In the genomic region with DNA sequence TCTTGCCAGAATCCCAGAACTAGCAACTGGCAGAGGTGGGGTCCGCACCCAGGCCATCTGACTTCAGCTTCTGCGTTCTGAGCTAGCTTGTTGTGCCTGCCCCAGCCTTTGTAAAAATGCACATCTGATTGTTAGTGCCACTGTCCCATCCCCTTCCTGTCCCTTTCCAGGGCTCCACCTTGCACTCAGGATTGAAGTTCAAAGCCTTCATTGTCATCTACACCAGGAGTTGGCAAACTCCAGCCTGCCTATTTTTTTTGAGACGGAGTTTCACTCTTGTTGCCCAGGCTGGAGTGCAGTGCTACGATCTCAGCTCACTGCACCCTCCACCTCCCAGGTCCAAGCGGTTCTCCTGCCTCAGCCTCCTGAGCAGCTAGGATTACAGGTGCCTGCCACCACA, we compare ENCODE assay signal across 22 cellular contexts. TPM values are rescaled to one million over a fixed set of nuclear protein-coding genes. Genes with fewer than 3 reads are reported as not detected.
DNase-seq lines count a peak whose midpoint lies in the region; ATAC-seq and TF ChIP-seq lines count a peak whose summit lies in the region.
"Had no signal": no experiment of that assay in that cellular context is flagged by ENCODE, and none has a peak within 500 bp of the region (broad histone marks: within the 10 kb centered on the region; RNA-seq: fewer than 3 reads in every experiment).

No MANE protein-coding gene starts in this region.

- no peaks in the 10 kb centered on the region for H3K9me3 Mint-ChIP-seq in T-helper 2 cell treated with Interferon-gamma antibody and Interleukin-4, amounts not matched to agents 5 μg/mL and 100 μg/mL, for 36 hours
- H3K9me3 Mint-ChIP-seq in Caco-2 (ENCODE audit: unreplicated experiment) (no peaks in the 10 kb centered on the region), nephron (no peaks in the 10 kb centered on the region)
- H3K9me3 Mint-ChIP-seq in activated naive CD8-positive, alpha-beta T cell treated with anti-CD3 and anti-CD28 coated beads for 36 hours = no peaks in the 10 kb centered on the region
- H3K9me3 Mint-ChIP-seq: activated naive CD4-positive, alpha-beta T cell treated with anti-CD3 and anti-CD28 coated beads for 36 hours; activated T-cell treated with anti-CD3 and anti-CD28 coated beads, Interleukin-2, amount 50 U/mL, for 4 hours; stimulated activated naive CD8-positive, alpha-beta T cell treated with anti-CD3 and anti-CD28 coated beads, Interleukin-15, Interleukin-2, amounts not matched to agents 100 ng/mL and 50 ng/mL, for 24 hours had no signal

- H3K27ac Mint-ChIP-seq in T-helper 2 cell treated with Interferon-gamma antibody and Interleukin-4, amounts not matched to agents 5 μg/mL and 100 μg/mL, for 36 hours = no peak overlapping the region
- H3K27ac Mint-ChIP-seq in Caco-2 (ENCODE audit: unreplicated experiment) = no peak overlapping the region
- peak overlapping the region; percentile 25 for H3K27ac Mint-ChIP-seq in activated naive CD8-positive, alpha-beta T cell treated with anti-CD3 and anti-CD28 coated beads for 36 hours
- no peak overlapping the region for H3K27ac Mint-ChIP-seq in nephron
- H3K27ac Mint-ChIP-seq: activated CD4-positive, alpha-beta T cell treated with anti-CD3 and anti-CD28 coated beads for 36 hours; activated naive CD4-positive, alpha-beta T cell treated with anti-CD3 and anti-CD28 coated beads for 36 hours; stimulated activated naive CD8-positive, alpha-beta T cell treated with anti-CD3 and anti-CD28 coated beads, Interleukin-15, Interleukin-2, amounts not matched to agents 100 ng/mL and 50 ng/mL, for 24 hours had no signal

- TF ChIP-seq CTCF in Caco-2 (IDR thresholded peaks at IDR 0.05; ENCODE audit: insufficient read depth in 1 of 2, low read depth in 1 of 2, low read length in 1 of 2, severe bottlenecking in 1 of 2, unreplicated experiment in 1 of 2) (no peak), nephron (IDR thresholded peaks at IDR 0.05; ENCODE audit: unreplicated experiment in 3 of 3) (no peak)

- no TSS peak for BruUV-seq in Caco-2 (replicated peaks; lab: Mats Ljungman, UMichigan)

- H3K27me3 ChIP-seq in Caco-2 (replicated peaks; ENCODE audit: control insufficient read depth, insufficient read depth, low read length) = no peaks in the 10 kb centered on the region
- H3K27me3 ChIP-seq: ascending aorta, esophagus squamous epithelium, neutrophil, sigmoid colon had no signal

- H3K9me3 ChIP-seq in Caco-2 = no peaks in the 10 kb centered on the region
- H3K9me3 ChIP-seq: ascending aorta, esophagus squamous epithelium, neutrophil, prostate gland, sigmoid colon had no signal

- CTCF ChIA-PET in Caco-2 (lab: Charles Lee) = no interaction called here

- H3K36me3 ChIP-seq in Caco-2 (ENCODE audit: control insufficient read depth, insufficient read depth, low read length) = no peaks in the 10 kb centered on the region; the same call in 1 of the 2 replicates
- H3K36me3 ChIP-seq: prostate gland had no signal

- H3K4me3 ChIP-seq in Caco-2 (ENCODE audit: low read depth, low read length) = no peak overlapping the region
- H3K4me3 ChIP-seq: ascending aorta, esophagus squamous epithelium, lung, prostate gland, sigmoid colon had no signal

- intact Hi-C loops in Caco-2 (cut with micrococcal nuclease; ENCODE audit: unreplicated experiment) = no loop called here

- H3K4me3 Mint-ChIP-seq in T-helper 2 cell treated with Interferon-gamma antibody and Interleukin-4, amounts not matched to agents 5 μg/mL and 100 μg/mL, for 36 hours = peak overlapping the region; percentile 24
- H3K4me3 Mint-ChIP-seq in Caco-2 (ENCODE audit: unreplicated experiment) (peak overlapping the region; percentile 33), nephron (peak overlapping the region; percentile 72 to 81 (median 75))
- no peak overlapping the region for H3K4me3 Mint-ChIP-seq in activated naive CD8-positive, alpha-beta T cell treated with anti-CD3 and anti-CD28 coated beads for 36 hours
- H3K4me3 Mint-ChIP-seq: stimulated activated naive CD8-positive, alpha-beta T cell treated with anti-CD3 and anti-CD28 coated beads, Interleukin-15, Interleukin-2, amounts not matched to agents 100 ng/mL and 50 ng/mL, for 24 hours had no signal

- H3K4me1 ChIP-seq in Caco-2 = no peaks in the 10 kb centered on the region; the same call in 1 of the 2 replicates

- H3K27me3 Mint-ChIP-seq in T-helper 2 cell treated with Interferon-gamma antibody and Interleukin-4, amounts not matched to agents 5 μg/mL and 100 μg/mL, for 36 hours (ENCODE audit: low read depth) = no peaks in the 10 kb centered on the region
- H3K27me3 Mint-ChIP-seq in Caco-2 (ENCODE audit: insufficient read depth, unreplicated experiment) (no peaks in the 10 kb centered on the region), nephron (ENCODE audit: low read depth) (no peaks in the 10 kb centered on the region)
- H3K27me3 Mint-ChIP-seq in activated naive CD8-positive, alpha-beta T cell treated with anti-CD3 and anti-CD28 coated beads for 36 hours = no peaks in the 10 kb centered on the region
- H3K27me3 Mint-ChIP-seq: activated CD4-positive, alpha-beta T cell treated with anti-CD3 and anti-CD28 coated beads for 36 hours; stimulated activated naive CD8-positive, alpha-beta T cell treated with anti-CD3 and anti-CD28 coated beads, Interleukin-15, Interleukin-2, amounts not matched to agents 100 ng/mL and 50 ng/mL, for 24 hours had no signal

- peaks cover 14% of the 10 kb centered on the region for H3K36me3 Mint-ChIP-seq in T-helper 2 cell treated with Interferon-gamma antibody and Interleukin-4, amounts not matched to agents 5 μg/mL and 100 μg/mL, for 36 hours (ENCODE audit: low read depth)
- H3K36me3 Mint-ChIP-seq in Caco-2 (ENCODE audit: insufficient read depth, unreplicated experiment) (peaks cover 54% of the 10 kb centered on the region), nephron (ENCODE audit: low read depth) (peaks cover 23% of the 10 kb centered on the region)
- peaks cover 26% of the 10 kb centered on the region for H3K36me3 Mint-ChIP-seq in activated naive CD8-positive, alpha-beta T cell treated with anti-CD3 and anti-CD28 coated beads for 36 hours

- no peak for DNase-seq in T-helper 2 cell treated with Interferon-gamma antibody and Interleukin-4, amounts not matched to agents 5 μg/mL and 100 μg/mL, for 36 hours (ENCODE audit: low spot score)
- no peak for DNase-seq in T-helper 2 cell
- no peak for DNase-seq in Caco-2
- DNase-seq in activated naive CD8-positive, alpha-beta T cell treated with anti-CD3 and anti-CD28 coated beads for 36 hours = no peak
- no peak for DNase-seq in LoVo (ENCODE audit: low spot score)
- no peak for DNase-seq in KBM-7
- DNase-seq: activated CD4-positive, alpha-beta T cell treated with anti-CD3 and anti-CD28 coated beads for 36 hours; activated naive CD4-positive, alpha-beta T cell treated with anti-CD3 and anti-CD28 coated beads for 36 hours; activated T-cell treated with anti-CD3 and anti-CD28 coated beads, Interleukin-2, amount 50 U/mL, for 4 hours; caudate nucleus; esophagus squamous epithelium; foreskin melanocyte; GDM1; MV-4-11; sigmoid colon had no signal

- in situ Hi-C loops in KBM-7 (cut with MboI; ENCODE audit: low pct_unique_long_range_greater_than_20kb, low sequenced_read_pairs) = no loop called here

- no peak for ATAC-seq in GM18907 (IDR thresholded peaks at IDR 0.05; ENCODE audit: unreplicated experiment)
- ATAC-seq: activated CD4-positive, alpha-beta T cell treated with anti-CD3 and anti-CD28 coated beads for 36 hours; activated T-cell treated with anti-CD3 and anti-CD28 coated beads, Interleukin-2, amount 50 U/mL, for 4 hours had no signal

- POLR2A ChIA-PET in Caco-2 (lab: Charles Lee) = no interaction called here

- peaks cover 25% of the 10 kb centered on the region for H3K4me1 Mint-ChIP-seq in T-helper 2 cell treated with Interferon-gamma antibody and Interleukin-4, amounts not matched to agents 5 μg/mL and 100 μg/mL, for 36 hours (ENCODE audit: low read depth)
- H3K4me1 Mint-ChIP-seq in Caco-2 (ENCODE audit: low read depth, unreplicated experiment) (peaks cover 6% of the 10 kb centered on the region), nephron (peaks cover 22% of the 10 kb centered on the region)
- peaks cover 32% of the 10 kb centered on the region for H3K4me1 Mint-ChIP-seq in activated naive CD8-positive, alpha-beta T cell treated with anti-CD3 and anti-CD28 coated beads for 36 hours

RNA-seq across cellular contexts. Expression of a gene that starts 2.9 kb away (rescaled TPM):
- 118 and 119 TPM in 2 replicates for total RNA-seq in Caco-2 (2022)
- total RNA-seq in activated naive CD8-positive, alpha-beta T cell treated with anti-CD3 and anti-CD28 coated beads for 36 hours = 100 to 1,000 TPM; 164 to 170 TPM

RNA-seq across cellular contexts. Expression of a gene that starts 5.2 kb away (rescaled TPM):
- total RNA-seq in Caco-2 (2022) = 90.1 TPM in 2 replicates
- 10 to 100 TPM; 84.8 to 87.4 TPM for total RNA-seq in activated naive CD8-positive, alpha-beta T cell treated with anti-CD3 and anti-CD28 coated beads for 36 hours

RNA-seq across cellular contexts. Expression of a gene that starts 31.4 kb away (rescaled TPM):
- total RNA-seq in Caco-2 (2022) = 3.6 and 3.7 TPM in 2 replicates
- 1 to 10 TPM; 1.2 to 1.3 TPM for total RNA-seq in activated naive CD8-positive, alpha-beta T cell treated with anti-CD3 and anti-CD28 coated beads for 36 hours

RNA-seq across cellular contexts. Expression of a gene that starts 48.4 kb away (rescaled TPM):
- total RNA-seq in Caco-2 (2022) = 33.2 and 35.0 TPM in 2 replicates
- 10 to 100 TPM; 50.5 to 52.1 TPM for total RNA-seq in activated naive CD8-positive, alpha-beta T cell treated with anti-CD3 and anti-CD28 coated beads for 36 hours

RNA-seq across cellular contexts. Expression of a gene that starts 53.0 kb away (rescaled TPM):
- 4.7 and 6.2 TPM in 2 replicates for total RNA-seq in Caco-2 (2022)
- total RNA-seq in activated naive CD8-positive, alpha-beta T cell treated with anti-CD3 and anti-CD28 coated beads for 36 hours = 1 to 10 TPM; 1.5 to 1.9 TPM
